ENCODE assay signal across 23 cellular contexts in genomic region chr6:151904631-151905030, GRCh38.
"Had no signal": no experiment of that assay in that cellular context is flagged by ENCODE, and none has a peak within 500 bp of the region (broad histone marks: within the 10 kb centered on the region; RNA-seq: fewer than 3 reads in every experiment).

No MANE protein-coding gene starts in this region.

- H3K9me3 ChIP-seq: MG63, Peyer's patch had no signal

- H3K4me1 ChIP-seq: Peyer's patch had no signal

- H3K27me3 ChIP-seq: MG63, Peyer's patch, SJCRH30 had no signal

- DNase-seq: Karpas-422; KBM-7; MG63; NCI-H1092 treated with DMSO at 0.1 percent for 48 hours; NCI-H1436 treated with DMSO at 0.1 percent for 48 hours; NCI-H1694; NCI-H187 treated with DMSO at 0.1 percent for 48 hours; NCI-H2081 treated with DMSO at 0.1 percent for 48 hours; NCI-H2171; NCI-H226; NCI-H446; NCI-H510A; NCI-H524 treated with DMSO at 0.1 percent for 48 hours; NCI-H69; NCI-H774; NK-92 treated with Interleukin-12 subunit alpha and Interleukin-12 subunit beta, amount 100 ng/mL, for 24 hours; PC-9; Peyer's patch; SHP77 treated with DMSO at 0.1 percent for 48 hours; SJCRH30 had no signal

- H2AFZ ChIP-seq: PC-9 had no signal

- H3K27ac ChIP-seq: HL-60, PC-9, Peyer's patch, SJCRH30 had no signal

- H3K4me3 ChIP-seq: MG63, PC-9, Peyer's patch, SJCRH30 had no signal

- H3K4me2 ChIP-seq: PC-9 had no signal

- H3K36me3 ChIP-seq: MG63, Peyer's patch, SJCRH30 had no signal

- ATAC-seq: Right ventricle myocardium inferior, SK-N-SH treated with all-trans-retinoic acid at 6 μM for 48 hours had no signal
